ENCODE assay signal across 11 cellular contexts in genomic region chr7:137967143-137968018, GRCh38. TPM values are rescaled to one million over a fixed set of nuclear protein-coding genes. Genes with fewer than 3 reads are reported as not detected.
DNase-seq lines count a peak whose midpoint lies in the region; ATAC-seq and TF ChIP-seq lines count a peak whose summit lies in the region.
"Had no signal": no experiment of that assay in that cellular context is flagged by ENCODE, and none has a peak within 500 bp of the region (broad histone marks: within the 10 kb centered on the region; RNA-seq: fewer than 3 reads in every experiment).

No MANE protein-coding gene starts in this region.

- H2BK20ac ChIP-seq in IMR-90 (ENCODE audit: low read depth, low read length) = peak overlapping the region; percentile 84

- H4K8ac ChIP-seq in IMR-90 (ENCODE audit: low read depth in 2 of 2, low read length in 2 of 2) = peak overlapping the region; percentile 13 to 56; a peak in 3 of 4 replicates

- H3K56ac ChIP-seq in IMR-90 (ENCODE audit: extremely low read depth, insufficient read depth, low read length) = no peak overlapping the region

- H3K79me1 ChIP-seq in IMR-90 (ENCODE audit: low read depth in 1 of 2, low read length in 2 of 2) = peaks cover 39 to 77% of the 10 kb centered on the region in 2 experiments

- H3K4me3 ChIP-seq in IMR-90 (ENCODE audit: insufficient read depth, low read depth, low read length) (no peak overlapping the region), brain microvascular endothelial cell (ENCODE audit: low read depth, low read length) (no peak overlapping the region), mesodermal cell (ENCODE audit: extremely low read depth, insufficient read depth, low read length, poor library complexity, severe bottlenecking) (no peak overlapping the region)

- peak; percentile 45 for DNase-seq in AG20443 (ENCODE audit: low spot score)
- DNase-seq in IMR-90 = peak; percentile 80
- DNase-seq in brain microvascular endothelial cell = peak; percentile 65
- no peak for DNase-seq in NCI-H146 treated with DMSO at 0.1 percent for 48 hours (lab: John Stamatoyannopoulos, UW; ENCODE audit: unreplicated experiment)
- no peak for DNase-seq in activated CD8-positive, alpha-beta memory T cell treated with anti-CD3 and anti-CD28 coated beads for 24 hours
- DNase-seq: activated naive CD4-positive, alpha-beta T cell treated with anti-CD3 and anti-CD28 coated beads, Interleukin-2, amount 10 ng/mL, durations not matched to agents 7 days and 5 days; NCI-H1417 treated with DMSO at 0.1 percent for 48 hours; occipital lobe had no signal

- H2BK5ac ChIP-seq in IMR-90 (ENCODE audit: low read depth, low read length, poor library complexity, severe bottlenecking) = peak overlapping the region; percentile 88

- H3K9me3 ChIP-seq in IMR-90 (ENCODE audit: control insufficient read depth, insufficient read depth, low read length) (no peaks in the 10 kb centered on the region), mesodermal cell (ENCODE audit: control insufficient read depth, low read length) (peaks cover 5% of the 10 kb centered on the region)

- peaks cover 29% of the 10 kb centered on the region for H3K9me1 ChIP-seq in IMR-90 (ENCODE audit: insufficient read depth, low read length)

- in situ Hi-C loops in IMR-90 (cut with MboI; ENCODE audit: low sequenced_read_pairs) = no loop called here
- in situ Hi-C loops in brain microvascular endothelial cell (cut with HindIII; ENCODE audit: low pct_ligation_motif_present, low sequenced_read_pairs) = no loop called here

- peaks cover 5% of the 10 kb centered on the region for H3K36me3 ChIP-seq in IMR-90 (ENCODE audit: control insufficient read depth, insufficient read depth, low read length)
- H3K36me3 ChIP-seq in brain microvascular endothelial cell (replicated peaks) = peaks cover 13% of the 10 kb centered on the region
- H3K36me3 ChIP-seq in mesodermal cell (ENCODE audit: control insufficient read depth, insufficient read depth, low read length) = peaks cover 22% of the 10 kb centered on the region

- peak overlapping the region; percentile 76 for H2BK120ac ChIP-seq in IMR-90 (ENCODE audit: low read depth, low read length)

- peak overlapping the region; percentile 88 for H3K4ac ChIP-seq in IMR-90 (ENCODE audit: low read depth, low read length)

- no TSS peak for BruUV-seq in IMR-90 (replicated peaks; lab: Mats Ljungman, UMichigan)

- WGBS in IMR-90 (ENCODE audit: extremely low coverage in 2 of 2, insufficient read length in 1 of 2), 2 experiments = 79% methylated on average over 7 of the region's 12 CpGs; no CpG with 5 or more reads in 1 of the 2 experiments
- WGBS in mesodermal cell (ENCODE audit: insufficient coverage in 2 of 2), 2 experiments = 76 to 87% methylated on average over 8 to 10 of the region's 12 CpGs

- H3K4me1 ChIP-seq in IMR-90 (ENCODE audit: control insufficient read depth, insufficient read depth, low read length) (peaks cover 18% of the 10 kb centered on the region), mesodermal cell (ENCODE audit: control insufficient read depth, insufficient read depth, low read length, poor library complexity, severe bottlenecking) (peaks cover 29% of the 10 kb centered on the region)

- peak overlapping the region; percentile 44 for H2AFZ ChIP-seq in IMR-90 (replicated peaks; ENCODE audit: low read length, poor library complexity)

- H2AK5ac ChIP-seq in IMR-90 (ENCODE audit: low read depth, low read length) = peak overlapping the region; percentile 92

- H2AK9ac ChIP-seq in IMR-90 (replicated peaks; ENCODE audit: low read depth, low read length, poor library complexity) = peak overlapping the region; percentile 66

- TF ChIP-seq RAD21 in IMR-90 (IDR thresholded peaks at IDR 0.05; ENCODE audit: low read length) = no peak

- no peaks in the 10 kb centered on the region for H3K27me3 ChIP-seq in IMR-90 (ENCODE audit: control insufficient read depth, insufficient read depth, low read length)
- H3K27me3 ChIP-seq in brain microvascular endothelial cell (replicated peaks) = no peaks in the 10 kb centered on the region

- peak overlapping the region; percentile 67 for H4K91ac ChIP-seq in IMR-90 (ENCODE audit: insufficient read depth, low read depth, low read length)

- no peak for TF ChIP-seq CTCF in IMR-90 (conservative IDR thresholded peaks at IDR 0.05; ENCODE audit: low read depth, low read length)
- TF ChIP-seq CTCF in brain microvascular endothelial cell (IDR thresholded peaks at IDR 0.05; ENCODE audit: low read depth, low read length, missing control alignments) = no peak

- ATAC-seq in IMR-90 (ENCODE audit: low read depth) (peak; percentile 44), GM18502 (IDR thresholded peaks at IDR 0.05; ENCODE audit: poor library complexity, unreplicated experiment) (no peak), HG02981 (IDR thresholded peaks at IDR 0.05; ENCODE audit: unreplicated experiment) (no peak)

- H3K9ac ChIP-seq in IMR-90 (ENCODE audit: low read depth, low read length) = no peak overlapping the region

- H3K14ac ChIP-seq in IMR-90 (replicated peaks; ENCODE audit: low read depth, low read length) = peak overlapping the region; percentile 90

- H3K18ac ChIP-seq in IMR-90 (ENCODE audit: low read depth, low read length) = peak overlapping the region; percentile 74; the same call in 1 of the 2 replicates

- peak overlapping the region; percentile 19; the same call in 1 of the 3 replicates for H2BK15ac ChIP-seq in IMR-90 (ENCODE audit: low read depth, low read length)

- CTCF ChIA-PET in IMR-90 (lab: Yijun Ruan, JAX) = interaction anchor here (1.2 kb wide), 1 partner anchor 16 kb away, joined by 3 read pairs; no protein-coding TSS in a partner anchor

- POLR2A ChIA-PET in IMR-90 (lab: Charles Lee; ENCODE audit: unreplicated experiment) = no interaction called here

- intact Hi-C loops in IMR-90 (cut with micrococcal nuclease) = loop anchor here (2.0 kb wide), 1 partner anchor 15 kb away; no protein-coding TSS in a partner anchor

- peak overlapping the region; percentile 4; the same call in 1 of the 2 replicates for H3K4me2 ChIP-seq in IMR-90 (ENCODE audit: low read depth, low read length)

- peaks cover 36% of the 10 kb centered on the region for H4K20me1 ChIP-seq in IMR-90 (ENCODE audit: insufficient read depth, low read length)

- peak overlapping the region; percentile 15; the same call in 1 of the 2 replicates for H4K5ac ChIP-seq in IMR-90 (ENCODE audit: low read depth, low read length)

- dilution Hi-C loops in IMR-90 (cut with HindIII; ENCODE audit: low sequenced_read_pairs, unreplicated experiment) = no loop called here

- no peak for TF ChIP-seq POLR2A in IMR-90 (IDR thresholded peaks at IDR 0.05; ENCODE audit: low read depth, low read length)

- H3K27ac ChIP-seq in IMR-90 (ENCODE audit: insufficient read depth, low read length) (peak overlapping the region; percentile 7; the same call in 1 of the 2 replicates), brain microvascular endothelial cell (peak overlapping the region; percentile 78), mesodermal cell (ENCODE audit: low read depth, low read length, severe bottlenecking) (peak overlapping the region; percentile 58)

- peak overlapping the region; percentile 79; the same call in 1 of the 2 replicates for H3K23ac ChIP-seq in IMR-90 (ENCODE audit: low read depth, low read length)

TF ChIP-seq in IMR-90, 13 proteins besides CTCF, POLR2A, EP300 and RAD21:
- TF ChIP-seq RFX5 (IDR thresholded peaks at IDR 0.05; ENCODE audit: low read depth, low read length) (no peak), MAZ (IDR thresholded peaks at IDR 0.05; ENCODE audit: borderline replicate concordance, low read depth, low read length) (no peak), ELK1 (IDR thresholded peaks at IDR 0.05; ENCODE audit: borderline replicate concordance, low read depth, low read length) (no peak), RCOR1 (IDR thresholded peaks at IDR 0.05; ENCODE audit: insufficient replicate concordance, low read length) (no peak), CEBPB (IDR thresholded peaks at IDR 0.05; ENCODE audit: low read depth, low read length) (no peak), NFE2L2 (IDR thresholded peaks at IDR 0.05; ENCODE audit: low read depth, low read length) (no peak), CHD1 (IDR thresholded peaks at IDR 0.05; ENCODE audit: low read depth, low read length) (no peak), MAFK (IDR thresholded peaks at IDR 0.05; ENCODE audit: low read depth, low read length) (no peak), BHLHE40 (IDR thresholded peaks at IDR 0.05; ENCODE audit: low read depth, low read length) (no peak), MXI1 (IDR thresholded peaks at IDR 0.05; ENCODE audit: borderline replicate concordance, low read depth, low read length) (no peak), SMC3 (IDR thresholded peaks at IDR 0.05; ENCODE audit: low read depth, low read length) (no peak), FOS (IDR thresholded peaks at IDR 0.05; ENCODE audit: low read depth, low read length) (no peak)
- TF ChIP-seq, protein P1, sequence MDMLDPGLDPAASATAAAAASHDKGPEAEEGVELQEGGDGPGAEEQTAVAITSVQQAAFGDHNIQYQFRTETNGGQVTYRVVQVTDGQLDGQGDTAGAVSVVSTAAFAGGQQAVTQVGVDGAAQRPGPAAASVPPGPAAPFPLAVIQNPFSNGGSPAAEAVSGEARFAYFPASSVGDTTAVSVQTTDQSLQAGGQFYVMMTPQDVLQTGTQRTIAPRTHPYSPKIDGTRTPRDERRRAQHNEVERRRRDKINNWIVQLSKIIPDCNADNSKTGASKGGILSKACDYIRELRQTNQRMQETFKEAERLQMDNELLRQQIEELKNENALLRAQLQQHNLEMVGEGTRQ (IDR thresholded peaks at IDR 0.05; ENCODE audit: low read depth, low read length) = no peak

RNA-seq across cellular contexts. Expression of gene CREB3L2, which starts 34.5 kb away (rescaled TPM):
- 35.8 and 42.3 TPM in 2 replicates for total RNA-seq in IMR-90 (2012; rRNA removed)
- 57.9 and 65.1 TPM in 2 replicates for polyA plus RNA-seq in IMR-90 (2012; rRNA removed)
- 31.6 and 44.4 TPM in 2 replicates for polyA plus RNA-seq in IMR-90 (2012; cell fraction: cytosol; rRNA removed)
- polyA plus RNA-seq in IMR-90 (2012; cell fraction: nucleus; rRNA removed; ENCODE audit: low replicate concordance) = 38.6 and 56.6 TPM in 2 replicates
- 40.4 TPM for polyA plus RNA-seq in mesodermal cell (2013, experiment 1 of 2)
- 40.1 TPM for polyA plus RNA-seq in mesodermal cell (2013, experiment 2 of 2)

Comparison
In these comparisons a context has a peak if more than half of its experiments do, and no peak if none do; other contexts are left out.
1. DNase-seq: peak in AG20443 (single experiment), IMR-90 (single experiment) and brain microvascular endothelial cell (single experiment); none in NCI-H146 treated with DMSO at 0.1 percent for 48 hours (single experiment) and activated CD8-positive, alpha-beta memory T cell treated with anti-CD3 and anti-CD28 coated beads for 24 hours (single experiment).
2. H3K27ac ChIP-seq: peak in every context shown above with its lines; median percentile 78 in brain microvascular endothelial cell; 58 in mesodermal cell; 7 in IMR-90.